22 cellular contexts compared by ENCODE assay signal in the genomic region with DNA sequence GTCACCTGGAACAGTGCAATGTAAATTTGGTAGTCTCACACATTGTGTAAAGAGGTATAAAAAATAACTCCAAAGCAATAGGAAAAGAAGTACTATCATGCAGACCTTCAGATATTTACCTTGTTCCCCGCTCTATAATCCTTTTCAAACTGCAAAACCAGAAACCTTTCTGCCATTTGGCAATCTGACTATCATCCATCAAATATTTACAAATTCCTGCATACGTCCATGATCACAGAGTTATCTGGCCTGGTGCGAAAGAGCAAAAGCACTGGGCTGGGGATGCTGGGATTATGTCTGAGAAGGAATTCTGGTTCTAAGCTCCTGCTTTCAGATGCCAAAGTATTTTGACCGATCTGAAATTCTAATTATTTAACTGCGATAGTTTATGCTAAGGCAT.
A peak's percentile ranks its signal among the peaks of the same experiment; 100 is the strongest.
DNase-seq lines count a peak whose midpoint lies in the region; ATAC-seq and TF ChIP-seq lines count a peak whose summit lies in the region.
"Had no signal": no experiment of that assay in that cellular context is flagged by ENCODE, and none has a peak within 500 bp of the region (broad histone marks: within the 10 kb centered on the region; RNA-seq: fewer than 3 reads in every experiment).

No MANE protein-coding gene starts in this region.

- no peak overlapping the region for H3K4ac ChIP-seq in mesendoderm (ENCODE audit: low read depth, low read length)

- H3K4me1 Mint-ChIP-seq in Caco-2 (ENCODE audit: low read depth, unreplicated experiment) = no peaks in the 10 kb centered on the region
- no peaks in the 10 kb centered on the region for H3K4me1 Mint-ChIP-seq in T-helper 2 cell treated with Interferon-gamma antibody and Interleukin-4, amounts not matched to agents 5 μg/mL and 100 μg/mL, for 36 hours (ENCODE audit: low read depth)
- H3K4me1 Mint-ChIP-seq: CD14-positive monocyte; CD8-positive, alpha-beta memory T cell had no signal

- H3K4me3 Mint-ChIP-seq in Caco-2 (ENCODE audit: unreplicated experiment) = no peak overlapping the region
- H3K4me3 Mint-ChIP-seq in T-helper 2 cell treated with Interferon-gamma antibody and Interleukin-4, amounts not matched to agents 5 μg/mL and 100 μg/mL, for 36 hours = no peak overlapping the region
- H3K4me3 Mint-ChIP-seq: CD14-positive monocyte; CD4-positive, alpha-beta T cell; CD8-positive, alpha-beta memory T cell; GM23338; HFFc6 had no signal

- H3K79me2 ChIP-seq in mesendoderm (ENCODE audit: control insufficient read depth, insufficient read depth, low read length) = no peaks in the 10 kb centered on the region

- BruUV-seq in Caco-2 (replicated peaks; lab: Mats Ljungman, UMichigan) = no TSS peak

- intact Hi-C loops in Caco-2 (cut with micrococcal nuclease; ENCODE audit: unreplicated experiment) (no loop called here), left cardiac atrium (cut with DNase I) (no loop called here)

- no peaks in the 10 kb centered on the region for H3K79me1 ChIP-seq in mesendoderm (ENCODE audit: low read length)

- H3K27ac ChIP-seq in VCaP (peak overlapping the region; percentile 64), mesendoderm (ENCODE audit: low read depth, low read length) (no peak overlapping the region)
- H3K27ac ChIP-seq: A549 had no signal

- WGBS in mesendoderm (ENCODE audit: extremely low coverage, insufficient coverage, low lambda C conversion rate) = no CpG with 5 or more reads among the region's 5 CpGs

- H3K27ac Mint-ChIP-seq in Caco-2 (ENCODE audit: unreplicated experiment) = no peak overlapping the region
- no peak overlapping the region for H3K27ac Mint-ChIP-seq in T-helper 2 cell treated with Interferon-gamma antibody and Interleukin-4, amounts not matched to agents 5 μg/mL and 100 μg/mL, for 36 hours
- H3K27ac Mint-ChIP-seq: CD4-positive, alpha-beta T cell; CD8-positive, alpha-beta memory T cell; HFFc6 had no signal

- no peak for ATAC-seq in left cardiac atrium
- ATAC-seq: A549 had no signal

- H2AK5ac ChIP-seq in mesendoderm (ENCODE audit: low read length) = no peak overlapping the region

- no peak overlapping the region for H3K18ac ChIP-seq in mesendoderm (ENCODE audit: low read length)

- H3K36me3 ChIP-seq in Caco-2 (ENCODE audit: control insufficient read depth, insufficient read depth, low read length) (no peaks in the 10 kb centered on the region), mesendoderm (ENCODE audit: control insufficient read depth, insufficient read depth, low read length) (no peaks in the 10 kb centered on the region)
- H3K36me3 ChIP-seq: BE2C; BLaER1 treated with 17β-estradiol and CSF1 and Interleukin-3, amounts not matched to agents 10 nM and 100 nM; HAP-1 had no signal

- CTCF ChIA-PET in Caco-2 (lab: Charles Lee) = no interaction called here

- TF ChIP-seq CTCF in Caco-2 (IDR thresholded peaks at IDR 0.05; ENCODE audit: insufficient read depth in 1 of 2, low read depth in 1 of 2, low read length in 1 of 2, severe bottlenecking in 1 of 2, unreplicated experiment in 1 of 2) (no peak), VCaP (conservative IDR thresholded peaks at IDR 0.05) (no peak)

- POLR2A ChIA-PET in Caco-2 (lab: Charles Lee) = no interaction called here

- no peaks in the 10 kb centered on the region for H3K27me3 ChIP-seq in Caco-2 (replicated peaks; ENCODE audit: control insufficient read depth, insufficient read depth, low read length)
- H3K27me3 ChIP-seq in mesendoderm (ENCODE audit: insufficient read depth, low read length, poor library complexity) = no peaks in the 10 kb centered on the region
- H3K27me3 ChIP-seq: BE2C; BLaER1 treated with 17β-estradiol and CSF1 and Interleukin-3, amounts not matched to agents 10 nM and 100 nM had no signal

- H3K9me3 Mint-ChIP-seq in Caco-2 (ENCODE audit: unreplicated experiment) = no peaks in the 10 kb centered on the region
- no peaks in the 10 kb centered on the region for H3K9me3 Mint-ChIP-seq in T-helper 2 cell treated with Interferon-gamma antibody and Interleukin-4, amounts not matched to agents 5 μg/mL and 100 μg/mL, for 36 hours
- H3K9me3 Mint-ChIP-seq: CD4-positive, alpha-beta T cell; CD8-positive, alpha-beta memory T cell; GM23338; HFFc6 had no signal

- H3K4me3 ChIP-seq in Caco-2 (ENCODE audit: low read depth, low read length) = no peak overlapping the region
- H3K4me3 ChIP-seq in mesendoderm (ENCODE audit: low read length) = no peak overlapping the region
- H3K4me3 ChIP-seq: A549; BLaER1 treated with 17β-estradiol and CSF1 and Interleukin-3, amounts not matched to agents 10 nM and 100 nM; GM23338; HAP-1 had no signal

- H3K56ac ChIP-seq in mesendoderm (ENCODE audit: low read length) = no peak overlapping the region

- no peak overlapping the region for H2BK120ac ChIP-seq in mesendoderm (ENCODE audit: low read depth, low read length)

- H2BK5ac ChIP-seq in mesendoderm (ENCODE audit: low read length) = no peak overlapping the region

- no peak overlapping the region for H4K8ac ChIP-seq in mesendoderm (ENCODE audit: low read depth, low read length)

- H3K27me3 Mint-ChIP-seq in Caco-2 (ENCODE audit: insufficient read depth, unreplicated experiment) = no peaks in the 10 kb centered on the region
- peaks cover 4% of the 10 kb centered on the region for H3K27me3 Mint-ChIP-seq in T-helper 2 cell treated with Interferon-gamma antibody and Interleukin-4, amounts not matched to agents 5 μg/mL and 100 μg/mL, for 36 hours (ENCODE audit: low read depth)

- peak; percentile 43 to 47 for DNase-seq in Caco-2
- DNase-seq in mesendoderm = peak; percentile 44
- no peak for DNase-seq in left cardiac atrium
- no peak for DNase-seq in T-helper 2 cell treated with Interferon-gamma antibody and Interleukin-4, amounts not matched to agents 5 μg/mL and 100 μg/mL, for 36 hours (ENCODE audit: low spot score)
- DNase-seq in H4 (ENCODE audit: low spot score) = no peak
- DNase-seq: 8988T; ACHN; AML-193; BE2C; Calu3; CD4-positive, alpha-beta T cell; CD8-positive, alpha-beta memory T cell; DMS53; DMS79 treated with DMSO at 0.1 percent for 48 hours; GF-D8; HFFc6 had no signal

- H2BK15ac ChIP-seq in mesendoderm (replicated peaks; ENCODE audit: low read depth) = no peak overlapping the region

- H3K4me1 ChIP-seq in Caco-2 = peaks cover 12% of the 10 kb centered on the region; the same call in 1 of the 2 replicates
- peaks cover 8% of the 10 kb centered on the region for H3K4me1 ChIP-seq in mesendoderm (ENCODE audit: control insufficient read depth, low read depth, low read length)
- H3K4me1 ChIP-seq: A549 had no signal

- H3K36me3 Mint-ChIP-seq in Caco-2 (ENCODE audit: insufficient read depth, unreplicated experiment) = no peaks in the 10 kb centered on the region
- H3K36me3 Mint-ChIP-seq in T-helper 2 cell treated with Interferon-gamma antibody and Interleukin-4, amounts not matched to agents 5 μg/mL and 100 μg/mL, for 36 hours (ENCODE audit: low read depth) = no peaks in the 10 kb centered on the region
- H3K36me3 Mint-ChIP-seq: CD14-positive monocyte; CD8-positive, alpha-beta memory T cell had no signal

- H3K23ac ChIP-seq in mesendoderm (ENCODE audit: low read length) = no peak overlapping the region

- H3K9ac ChIP-seq in mesendoderm (ENCODE audit: low read length) = no peak overlapping the region

- no peaks in the 10 kb centered on the region for H3K9me3 ChIP-seq in Caco-2
- H3K9me3 ChIP-seq: A549; BE2C; BLaER1 treated with 17β-estradiol and CSF1 and Interleukin-3, amounts not matched to agents 10 nM and 100 nM had no signal

- no peak overlapping the region for H4K5ac ChIP-seq in mesendoderm (ENCODE audit: low read length)

- no peak overlapping the region for H3K4me2 ChIP-seq in mesendoderm (ENCODE audit: low read length)
- H3K4me2 ChIP-seq: A549, GM23338 had no signal

Comparison
In these comparisons a context has a peak if more than half of its experiments do, and no peak if none do; other contexts are left out.
1. DNase-seq: peak in Caco-2 (2 of 2) and mesendoderm (single experiment); none in left cardiac atrium (single experiment), T-helper 2 cell treated with Interferon-gamma antibody and Interleukin-4, amounts not matched to agents 5 μg/mL and 100 μg/mL, for 36 hours (single experiment) and H4 (single experiment).